In the genomic region with DNA sequence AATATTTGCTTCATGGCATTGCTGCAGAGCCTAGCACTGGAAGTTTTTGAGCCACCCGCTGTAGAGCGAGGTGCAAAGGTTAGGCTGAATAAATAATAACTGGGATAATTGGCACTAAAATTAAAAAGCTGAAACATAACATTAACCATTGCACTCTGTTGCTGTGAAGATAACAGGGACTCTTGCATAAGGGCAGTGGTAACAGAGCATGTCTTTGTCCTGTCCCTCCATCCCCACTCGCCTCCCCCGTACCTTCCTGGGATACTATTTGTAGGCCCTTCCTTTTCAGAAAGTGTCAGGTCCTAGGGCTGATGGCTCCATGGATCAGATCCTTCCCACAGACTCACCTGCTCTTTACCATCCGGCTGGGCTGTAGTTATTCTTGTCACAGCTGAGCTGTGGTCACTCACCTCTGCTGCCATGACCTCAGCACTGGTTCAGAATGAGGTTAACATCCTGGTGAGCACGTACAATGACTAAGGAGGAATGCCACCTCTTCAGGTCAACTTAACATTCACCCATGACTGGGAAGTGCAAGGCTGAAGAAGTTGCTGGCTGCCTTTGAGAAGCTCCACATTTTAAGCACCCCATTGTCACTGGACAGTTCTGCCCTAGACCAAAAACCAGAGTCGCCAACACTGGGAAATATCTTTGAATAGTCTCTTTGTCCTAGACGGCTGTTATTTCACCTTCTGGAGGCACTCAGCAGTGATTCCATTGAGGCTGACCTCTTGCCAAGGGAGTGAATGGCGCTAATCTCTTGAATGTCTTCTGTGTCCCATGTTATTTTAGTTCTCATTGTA, we compare ENCODE assay signal across 1 cellular context.
TF ChIP-seq lines count a peak whose summit lies in the region.

No MANE protein-coding gene starts in this region.

TF ChIP-seq in H1, 55 proteins besides CTCF, POLR2A, EP300 and RAD21:
- TF ChIP-seq CEBPB (IDR thresholded peaks at IDR 0.05; ENCODE audit: low read depth, low read length) (no peak), SP1 (IDR thresholded peaks at IDR 0.05; ENCODE audit: low read depth, low read length) (no peak), YY1 (IDR thresholded peaks at IDR 0.05; ENCODE audit: low read depth, low read length) (no peak), CHD1 (IDR thresholded peaks at IDR 0.05; ENCODE audit: low read depth, low read length) (no peak), SIX5 (IDR thresholded peaks at IDR 0.05; ENCODE audit: low read depth, low read length) (no peak), RNF2 (IDR thresholded peaks at IDR 0.05; ENCODE audit: borderline replicate concordance, low read depth, low read length, missing control alignments, poor library complexity, severe bottlenecking) (no peak), TCF12 (IDR thresholded peaks at IDR 0.05; ENCODE audit: low read depth, low read length) (no peak), CBX8 (IDR thresholded peaks at IDR 0.05; ENCODE audit: borderline replicate concordance, low read depth, low read length) (no peak), SUZ12 (IDR thresholded peaks at IDR 0.05; ENCODE audit: low read length) (no peak), NANOG (IDR thresholded peaks at IDR 0.05; ENCODE audit: insufficient read depth, low read depth, low read length, poor library complexity, severe bottlenecking) (no peak), SIRT6 (IDR thresholded peaks at IDR 0.05; ENCODE audit: low read length) (no peak), SP2 (IDR thresholded peaks at IDR 0.05; ENCODE audit: low read length) (no peak), POU5F1 (IDR thresholded peaks at IDR 0.05; ENCODE audit: low read depth, low read length) (no peak), SRF (IDR thresholded peaks at IDR 0.05; ENCODE audit: low read depth, low read length) (no peak)
